In genomic region chr2:141844232-141844631, GRCh38 we compare ENCODE assay signal across 1 cellular context.
TF ChIP-seq lines count a peak whose summit lies in the region.

No MANE protein-coding gene starts in this region.

TF ChIP-seq in HepG2, 621 proteins besides CTCF, POLR2A, EP300 and RAD21 (continued from another document):
- TF ChIP-seq TEF (CRISPR knock-in tag; IDR thresholded peaks at IDR 0.05) (peak; percentile 97), TBX3 (IDR thresholded peaks at IDR 0.05; ENCODE audit: borderline replicate concordance) (no peak), MAX (IDR thresholded peaks at IDR 0.05) (no peak), CEBPB (IDR thresholded peaks at IDR 0.05; ENCODE audit: borderline replicate concordance, low read depth, low read length) (peak; percentile 38; the same call in 1 of the 2 replicates)
